8 cellular contexts compared by ENCODE assay signal in genomic region chr3:44685128-44685800, GRCh38. TPM values are rescaled to one million over a fixed set of nuclear protein-coding genes. Genes with fewer than 3 reads are reported as not detected.
DNase-seq lines count a peak whose midpoint lies in the region; ATAC-seq lines count a peak whose summit lies in the region.

No MANE protein-coding gene starts in this region.

- peak; percentile 77 for ATAC-seq in GM21515 (IDR thresholded peaks at IDR 0.05; ENCODE audit: unreplicated experiment)
- peak; percentile 96 for ATAC-seq in left colon

- H3K9me3 ChIP-seq in CD8-positive, alpha-beta memory T cell (ENCODE audit: low read length): peaks cover 14% of the 10 kb centered on the region

- no peak overlapping the region for H3K27ac ChIP-seq in CD8-positive, alpha-beta memory T cell (ENCODE audit: low read depth, low read length)

- peaks cover 8 to 70% (median 27%) of the 10 kb centered on the region in 3 donors for H3K36me3 Mint-ChIP-seq in CD8-positive, alpha-beta memory T cell

- no peaks in the 10 kb centered on the region for H3K4me1 ChIP-seq in CD8-positive, alpha-beta memory T cell (ENCODE audit: insufficient read depth, low read length)

- H3K4me3 Mint-ChIP-seq in CD8-positive, alpha-beta memory T cell: peak overlapping the region; percentile 73 to 94 (median 88)

- CTCF ChIA-PET in CD8-positive, alpha-beta memory T cell (lab: Charles Lee): interaction anchor here (1.5 kb wide), 1 partner anchor 11 kb away, joined by 5 read pairs; no protein-coding TSS in a partner anchor

- intact Hi-C loops in left colon (cut with DNase I, micrococcal nuclease): no loop called here

- DNase-seq in CD8-positive, alpha-beta memory T cell: peak; percentile 5 to 62 (median 36)
- peak; percentile 6 for DNase-seq in NCI-H1436 treated with DMSO at 0.1 percent for 48 hours (lab: John Stamatoyannopoulos, UW)
- peak; percentile 39 to 58 for DNase-seq in activated CD4-positive, alpha-beta T cell treated with anti-CD3 and anti-CD28 coated beads for 24 hours (ENCODE audit: low read depth in 2 of 2)
- DNase-seq in dermis blood vessel endothelial cell: peak; percentile 76
- DNase-seq in left colon: peak; percentile 71 to 77
- DNase-seq in stimulated activated CD4-positive, alpha-beta T cell treated with anti-CD3 and anti-CD28 coated beads, Interleukin-1b, Interleukin-23, amount 100 ng/mL, for 48 hours: peak; percentile 68
- no peak for DNase-seq in SW480 (ENCODE audit: low spot score)

- H3K27me3 ChIP-seq in CD8-positive, alpha-beta memory T cell (ENCODE audit: insufficient read depth, low read length, poor library complexity, severe bottlenecking): no peaks in the 10 kb centered on the region

- peak overlapping the region; percentile 3 to 74 (median 68) for H3K27ac Mint-ChIP-seq in CD8-positive, alpha-beta memory T cell

- peaks cover 15 to 18% (median 17%) of the 10 kb centered on the region in 3 donors for H3K4me1 Mint-ChIP-seq in CD8-positive, alpha-beta memory T cell

- H3K36me3 ChIP-seq in CD8-positive, alpha-beta memory T cell (ENCODE audit: insufficient read depth, low read length): no peaks in the 10 kb centered on the region

- peaks cover 31 to 59% of the 10 kb centered on the region in 2 donors for H3K27me3 Mint-ChIP-seq in CD8-positive, alpha-beta memory T cell

- POLR2A ChIA-PET in CD8-positive, alpha-beta memory T cell (lab: Charles Lee): no interaction called here

- peak overlapping the region; percentile 42 for H3K4me3 ChIP-seq in CD8-positive, alpha-beta memory T cell (ENCODE audit: low read length)

- peaks cover 14 to 60% (median 58%) of the 10 kb centered on the region in 5 donors for H3K9me3 Mint-ChIP-seq in CD8-positive, alpha-beta memory T cell

RNA-seq across cellular contexts. Expression of gene ZNF502, which starts 27.2 kb away (rescaled TPM):
- total RNA-seq in CD8-positive, alpha-beta memory T cell: 1 to 10 TPM; 1.6 to 1.7 TPM
- polyA plus RNA-seq in CD8-positive, alpha-beta memory T cell: 4.1 TPM
- total RNA-seq in dermis blood vessel endothelial cell (3.6 and 4.1 TPM in 2 replicates), left colon (1 to 10 TPM; 2.2 to 3.1 TPM)

RNA-seq across cellular contexts. Expression of gene ZNF35, which starts 36.7 kb away (rescaled TPM):
- total RNA-seq in CD8-positive, alpha-beta memory T cell: 1 to 10 TPM; 8.2 to 9.0 TPM
- 2.4 TPM for polyA plus RNA-seq in CD8-positive, alpha-beta memory T cell
- total RNA-seq in dermis blood vessel endothelial cell (18.5 and 23.1 TPM in 2 replicates), left colon (1 to 10 TPM; 7.0 to 7.1 TPM)

RNA-seq across cellular contexts. Expression of gene ZNF501, which starts 44.2 kb away (rescaled TPM):
- total RNA-seq in CD8-positive, alpha-beta memory T cell: 1 to 10 TPM; 4.9 to 6.0 TPM
- 2.9 TPM for polyA plus RNA-seq in CD8-positive, alpha-beta memory T cell
- total RNA-seq in dermis blood vessel endothelial cell: 4.2 and 5.4 TPM in 2 replicates
- total RNA-seq in left colon: 1 to 10 TPM; 1.3 to 2.6 TPM
